Comparison of ENCODE assay signal across 20 cellular contexts in genomic region chr22:23548501-23549197, GRCh38. TPM values are rescaled to one million over a fixed set of nuclear protein-coding genes. Genes with fewer than 3 reads are reported as not detected.
A peak's percentile ranks its signal among the peaks of the same experiment; 100 is the strongest.
DNase-seq lines count a peak whose midpoint lies in the region; ATAC-seq and TF ChIP-seq lines count a peak whose summit lies in the region.
"Had no signal": no experiment of that assay in that cellular context is flagged by ENCODE, and none has a peak within 500 bp of the region (broad histone marks: within the 10 kb centered on the region; RNA-seq: fewer than 3 reads in every experiment).

No MANE protein-coding gene starts in this region.

- H3K9me3 ChIP-seq in breast epithelium (peaks cover 0 to 12% of the 10 kb centered on the region in 2 donors), endodermal cell (ENCODE audit: control insufficient read depth, low read length) (peaks cover 21% of the 10 kb centered on the region)

- H3K27ac ChIP-seq in breast epithelium: peak overlapping the region; percentile 68 to 72
- no peak overlapping the region for H3K27ac ChIP-seq in endodermal cell (ENCODE audit: low read depth, low read length)
- H3K27ac ChIP-seq: KMS-11, PC-9 had no signal

- DNase-seq in breast epithelium (ENCODE audit: low spot score in 2 of 2): no peak
- DNase-seq in MCF 10A (ENCODE audit: unreplicated experiment): no peak
- DNase-seq in endodermal cell: peak; percentile 33
- DNase-seq in sciatic nerve (ENCODE audit: low spot score): peak; percentile 45
- DNase-seq in HUDEP-2 (lab: John Stamatoyannopoulos, UW; ENCODE audit: unreplicated experiment in 76 of 76): no peak
- no peak for DNase-seq in NCI-H2227 (lab: John Stamatoyannopoulos, UW; ENCODE audit: unreplicated experiment)
- DNase-seq in foreskin melanocyte: no peak
- DNase-seq: C1 segment of cervical spinal cord; CD8-positive, alpha-beta memory T cell; HFFc6; NCI-H1417; NCI-H187; NCI-H2107; NCI-H2227 treated with DMSO at 0.1 percent for 48 hours; NCI-H524; NCI-H82; PC-9 had no signal

- H3K36me3 ChIP-seq in breast epithelium (no peaks in the 10 kb centered on the region), endodermal cell (ENCODE audit: control insufficient read depth, insufficient read depth, low read length) (peaks cover 16% of the 10 kb centered on the region)

- no peak for TF ChIP-seq CTCF in breast epithelium (IDR thresholded peaks at IDR 0.05)
- TF ChIP-seq CTCF in MCF 10A (IDR thresholded peaks at IDR 0.05; ENCODE audit: unreplicated experiment): no peak
- TF ChIP-seq CTCF in endodermal cell (conservative IDR thresholded peaks at IDR 0.05): no peak

- no peak overlapping the region for H3K4me3 ChIP-seq in breast epithelium
- H3K4me3 ChIP-seq in endodermal cell (ENCODE audit: low read length): no peak overlapping the region
- H3K4me3 ChIP-seq: PC-9 had no signal

- no peaks in the 10 kb centered on the region for H3K36me3 Mint-ChIP-seq in MCF 10A (ENCODE audit: insufficient read depth, unreplicated experiment)
- peaks cover 40% of the 10 kb centered on the region for H3K36me3 Mint-ChIP-seq in endodermal cell (ENCODE audit: low read depth)

- ATAC-seq in sciatic nerve: no peak

- no TSS peak for BruUV-seq in MCF 10A (replicated peaks; lab: Mats Ljungman, UMichigan)

- H3K27ac Mint-ChIP-seq in MCF 10A (ENCODE audit: low read depth, unreplicated experiment): no peak overlapping the region
- no peak overlapping the region for H3K27ac Mint-ChIP-seq in endodermal cell
- H3K27ac Mint-ChIP-seq: CD8-positive, alpha-beta memory T cell; HFFc6 had no signal

- intact Hi-C loops in breast epithelium (cut with DNase I; ENCODE audit: low total_unique reads) (loop anchor here (1.0 kb wide), 1 partner anchor 18 kb away; no protein-coding TSS in a partner anchor), MCF 10A (cut with micrococcal nuclease) (no loop called here), sciatic nerve (cut with DNase I) (no loop called here)

- H3K27me3 Mint-ChIP-seq in MCF 10A (ENCODE audit: insufficient read depth, unreplicated experiment) (no peaks in the 10 kb centered on the region), endodermal cell (ENCODE audit: insufficient read depth) (no peaks in the 10 kb centered on the region)

- CTCF ChIA-PET in MCF 10A (lab: Yijun Ruan, JAX): no interaction called here

- TF ChIP-seq POLR2A in breast epithelium (IDR thresholded peaks at IDR 0.05): no peak

- H3K27me3 ChIP-seq in breast epithelium: no peaks in the 10 kb centered on the region
- H3K27me3 ChIP-seq in endodermal cell (ENCODE audit: control insufficient read depth, insufficient read depth, low read length, poor library complexity, severe bottlenecking): peaks cover 23% of the 10 kb centered on the region

- H3K4me1 ChIP-seq in breast epithelium (no peaks in the 10 kb centered on the region), endodermal cell (ENCODE audit: control insufficient read depth, insufficient read depth, low read length) (no peaks in the 10 kb centered on the region)

- H3K4me1 Mint-ChIP-seq in MCF 10A (ENCODE audit: insufficient read depth, unreplicated experiment) (no peaks in the 10 kb centered on the region), endodermal cell (no peaks in the 10 kb centered on the region)
- H3K4me1 Mint-ChIP-seq: CD8-positive, alpha-beta memory T cell had no signal

- H3K4me3 Mint-ChIP-seq in MCF 10A (ENCODE audit: unreplicated experiment) (no peak overlapping the region), endodermal cell (no peak overlapping the region)
- H3K4me3 Mint-ChIP-seq: CD8-positive, alpha-beta memory T cell; HFFc6 had no signal

- no peak overlapping the region for H3K9ac ChIP-seq in endodermal cell (ENCODE audit: extremely low read depth, low read length, poor library complexity, severe bottlenecking)
- H3K9ac ChIP-seq: KMS-11 had no signal

- H3K9me3 Mint-ChIP-seq in MCF 10A (ENCODE audit: unreplicated experiment) (no peaks in the 10 kb centered on the region), endodermal cell (peaks cover 28% of the 10 kb centered on the region)

- 73 to 82% methylated on average over 8 of the region's 8 CpGs for WGBS in endodermal cell (ENCODE audit: insufficient coverage in 1 of 2, insufficient read length in 1 of 2), 2 experiments

- POLR2A ChIA-PET in MCF 10A (lab: Yijun Ruan, JAX): no interaction called here

RNA-seq across cellular contexts. Expression of gene IGLL1, which starts 31.4 kb away (rescaled TPM):
- total RNA-seq in breast epithelium (not detected), MCF 10A (2022) (not detected in 2 replicates), endodermal cell (not detected), sciatic nerve (not detected)
- not detected for polyA plus RNA-seq in endodermal cell (2013, experiment 1 of 2)
- not detected for polyA plus RNA-seq in endodermal cell (2013, experiment 2 of 2)
- total RNA-seq: CD8-positive, alpha-beta memory T cell; H4; HFFc6; HT-29; PC-9 had no signal
- polyA plus RNA-seq: CD8-positive, alpha-beta memory T cell had no signal

Comparison
In these comparisons a context has a peak if more than half of its experiments do, and no peak if none do; other contexts are left out.
1. DNase-seq: peak in endodermal cell (single experiment) and sciatic nerve (single experiment); none in breast epithelium (0 of 2), MCF 10A (single experiment), HUDEP-2 (0 of 76), NCI-H2227 (single experiment) and foreskin melanocyte (single experiment).